Comparison of ENCODE assay signal across 11 cellular contexts in genomic region chr11:2807276-2807681, GRCh38.
DNase-seq lines count a peak whose midpoint lies in the region; ATAC-seq and TF ChIP-seq lines count a peak whose summit lies in the region.
"Had no signal": no experiment of that assay in that cellular context is flagged by ENCODE, and none has a peak within 500 bp of the region (broad histone marks: within the 10 kb centered on the region; RNA-seq: fewer than 3 reads in every experiment).

No MANE protein-coding gene starts in this region.

- POLR2A ChIA-PET in activated CD4-positive, alpha-beta memory T cell treated with anti-CD3 and anti-CD28 coated beads for 36 hours (lab: Charles Lee) = no interaction called here
- POLR2A ChIA-PET in activated CD4-positive, alpha-beta memory T cell treated with anti-CD3 and anti-CD28 coated beads, Interleukin-2, amount 10 ng/mL, durations not matched to agents 7 days and 5 days (lab: Charles Lee) = no interaction called here

- peak in 2 of 56 donors; percentile 8 to 13 for TF ChIP-seq CTCF in dorsolateral prefrontal cortex (IDR thresholded peaks at IDR 0.05 in 54 of 56, conservative IDR thresholded peaks at IDR 0.05 in 2 of 56; ENCODE audit: low read depth in 1 of 56, partially characterized antibody in 56 of 56)
- no peak for TF ChIP-seq CTCF in transverse colon (IDR thresholded peaks at IDR 0.05)

- H3K4me3 ChIP-seq in dorsolateral prefrontal cortex (peak overlapping the region in 25 of 59 donors; percentile 2 to 45 (median 19)), transverse colon (no peak overlapping the region)
- H3K4me3 ChIP-seq: skin epidermis had no signal

- H3K27ac ChIP-seq in dorsolateral prefrontal cortex (peak overlapping the region in 18 of 59 donors; percentile 2 to 64 (median 37)), transverse colon (peak overlapping the region; percentile 24 to 76 (median 56))

- no peaks in the 10 kb centered on the region for H3K36me3 ChIP-seq in transverse colon

- peaks cover 18 to 32% (median 18%) of the 10 kb centered on the region in 4 donors for H3K4me1 ChIP-seq in transverse colon

- intact Hi-C loops in activated CD4-positive, alpha-beta memory T cell treated with anti-CD3 and anti-CD28 coated beads for 36 hours (cut with micrococcal nuclease) = no loop called here
- intact Hi-C loops in dorsolateral prefrontal cortex (cut with DNase I) = loop anchor here in 1 of 2 donors (2.0 to 5.0 kb wide), 3 partner anchors 55 to 80 kb away; partner anchors contain the start of gene CDKN1C
- intact Hi-C loops in transverse colon (cut with DNase I; ENCODE audit: low total_unique reads) = loop anchor here (5.0 kb wide), 1 partner anchor 925 kb away; no protein-coding TSS in a partner anchor

- WGBS in transverse colon (ENCODE audit: low coverage in 1 of 2), 2 donors = 22% methylated on average over 27 of the region's 27 CpGs; no CpG with 5 or more reads in 1 of the 2 donors

- no peak for TF ChIP-seq EP300 in transverse colon (IDR thresholded peaks at IDR 0.05; ENCODE audit: low read depth)

- H3K9me3 ChIP-seq in transverse colon = no peaks in the 10 kb centered on the region

- TF ChIP-seq POLR2A in transverse colon (IDR thresholded peaks at IDR 0.05) = no peak

- H3K27me3 Mint-ChIP-seq in activated CD4-positive, alpha-beta memory T cell treated with anti-CD3 and anti-CD28 coated beads for 36 hours = no peaks in the 10 kb centered on the region
- no peaks in the 10 kb centered on the region for H3K27me3 Mint-ChIP-seq in activated CD4-positive, alpha-beta memory T cell treated with anti-CD3 and anti-CD28 coated beads, Interleukin-2, amount 10 ng/mL, durations not matched to agents 7 days and 5 days
- peaks cover 3% of the 10 kb centered on the region for H3K27me3 Mint-ChIP-seq in T-helper 2 cell treated with Interferon-gamma antibody and Interleukin-4, amounts not matched to agents 5 μg/mL and 100 μg/mL, for 36 hours (ENCODE audit: low read depth)
- H3K27me3 Mint-ChIP-seq: T-cell had no signal

- H3K4me3 Mint-ChIP-seq in activated CD4-positive, alpha-beta memory T cell treated with anti-CD3 and anti-CD28 coated beads for 36 hours = no peak overlapping the region
- H3K4me3 Mint-ChIP-seq in activated CD4-positive, alpha-beta memory T cell treated with anti-CD3 and anti-CD28 coated beads, Interleukin-2, amount 10 ng/mL, durations not matched to agents 7 days and 5 days = no peak overlapping the region
- H3K4me3 Mint-ChIP-seq in T-helper 2 cell treated with Interferon-gamma antibody and Interleukin-4, amounts not matched to agents 5 μg/mL and 100 μg/mL, for 36 hours = no peak overlapping the region
- H3K4me3 Mint-ChIP-seq: T-cell had no signal

- no peaks in the 10 kb centered on the region for H3K9me3 Mint-ChIP-seq in activated CD4-positive, alpha-beta memory T cell treated with anti-CD3 and anti-CD28 coated beads for 36 hours
- H3K9me3 Mint-ChIP-seq in activated CD4-positive, alpha-beta memory T cell treated with anti-CD3 and anti-CD28 coated beads, Interleukin-2, amount 10 ng/mL, durations not matched to agents 7 days and 5 days = no peaks in the 10 kb centered on the region
- H3K9me3 Mint-ChIP-seq in T-helper 2 cell treated with Interferon-gamma antibody and Interleukin-4, amounts not matched to agents 5 μg/mL and 100 μg/mL, for 36 hours = no peaks in the 10 kb centered on the region
- H3K9me3 Mint-ChIP-seq: T-cell had no signal

- in situ Hi-C loops in transverse colon (cut with MboI; ENCODE audit: low pct_ligation_motif_present in 1 of 4, low pct_unique_long_range_greater_than_20kb in 1 of 4, low sequenced_read_pairs in 3 of 4) = no loop called here

- peaks cover 7% of the 10 kb centered on the region for H3K4me1 Mint-ChIP-seq in activated CD4-positive, alpha-beta memory T cell treated with anti-CD3 and anti-CD28 coated beads for 36 hours (ENCODE audit: low read depth)
- H3K4me1 Mint-ChIP-seq in activated CD4-positive, alpha-beta memory T cell treated with anti-CD3 and anti-CD28 coated beads, Interleukin-2, amount 10 ng/mL, durations not matched to agents 7 days and 5 days = peaks cover 1% of the 10 kb centered on the region
- peaks cover 1% of the 10 kb centered on the region for H3K4me1 Mint-ChIP-seq in T-helper 2 cell treated with Interferon-gamma antibody and Interleukin-4, amounts not matched to agents 5 μg/mL and 100 μg/mL, for 36 hours (ENCODE audit: low read depth)

- H3K36me3 Mint-ChIP-seq in activated CD4-positive, alpha-beta memory T cell treated with anti-CD3 and anti-CD28 coated beads for 36 hours = no peaks in the 10 kb centered on the region
- H3K36me3 Mint-ChIP-seq in activated CD4-positive, alpha-beta memory T cell treated with anti-CD3 and anti-CD28 coated beads, Interleukin-2, amount 10 ng/mL, durations not matched to agents 7 days and 5 days (ENCODE audit: low read depth) = no peaks in the 10 kb centered on the region
- no peaks in the 10 kb centered on the region for H3K36me3 Mint-ChIP-seq in T-helper 2 cell treated with Interferon-gamma antibody and Interleukin-4, amounts not matched to agents 5 μg/mL and 100 μg/mL, for 36 hours (ENCODE audit: low read depth)

- H3K27me3 ChIP-seq in dorsolateral prefrontal cortex = peaks cover 0 to 16% (median 0%) of the 10 kb centered on the region in 45 donors
- H3K27me3 ChIP-seq in transverse colon = no peaks in the 10 kb centered on the region

- CTCF ChIA-PET in activated CD4-positive, alpha-beta memory T cell treated with anti-CD3 and anti-CD28 coated beads for 36 hours (lab: Charles Lee) = no interaction called here
- CTCF ChIA-PET in activated CD4-positive, alpha-beta memory T cell treated with anti-CD3 and anti-CD28 coated beads, Interleukin-2, amount 10 ng/mL, durations not matched to agents 7 days and 5 days (lab: Charles Lee) = no interaction called here

- no peak overlapping the region for H3K27ac Mint-ChIP-seq in activated CD4-positive, alpha-beta memory T cell treated with anti-CD3 and anti-CD28 coated beads for 36 hours
- no peak overlapping the region for H3K27ac Mint-ChIP-seq in activated CD4-positive, alpha-beta memory T cell treated with anti-CD3 and anti-CD28 coated beads, Interleukin-2, amount 10 ng/mL, durations not matched to agents 7 days and 5 days
- no peak overlapping the region for H3K27ac Mint-ChIP-seq in T-helper 2 cell treated with Interferon-gamma antibody and Interleukin-4, amounts not matched to agents 5 μg/mL and 100 μg/mL, for 36 hours
- H3K27ac Mint-ChIP-seq: T-cell had no signal

- ATAC-seq in HG02938 (IDR thresholded peaks at IDR 0.05; ENCODE audit: unreplicated experiment) (no peak), HG03442 (IDR thresholded peaks at IDR 0.05; ENCODE audit: unreplicated experiment) (no peak)
- ATAC-seq: T-cell had no signal

- DNase-seq in activated CD4-positive, alpha-beta memory T cell treated with anti-CD3 and anti-CD28 coated beads for 36 hours = peak; percentile 3
- no peak for DNase-seq in activated CD4-positive, alpha-beta memory T cell treated with anti-CD3 and anti-CD28 coated beads, Interleukin-2, amount 10 ng/mL, durations not matched to agents 7 days and 5 days
- peak in 9 of 10 donors; percentile 41 to 85 (median 58) for DNase-seq in dorsolateral prefrontal cortex
- DNase-seq in medulla oblongata (ENCODE audit: extremely low spot score) = peak; percentile 41
- DNase-seq in transverse colon = peak; percentile 79
- DNase-seq in T-helper 2 cell treated with Interferon-gamma antibody and Interleukin-4, amounts not matched to agents 5 μg/mL and 100 μg/mL, for 36 hours (ENCODE audit: low spot score) = no peak
- DNase-seq: NCI-H1048 had no signal

Comparison
In these comparisons a context has a peak if more than half of its experiments do, and no peak if none do; other contexts are left out.
1. DNase-seq: peak in activated CD4-positive, alpha-beta memory T cell treated with anti-CD3 and anti-CD28 coated beads for 36 hours (single experiment), dorsolateral prefrontal cortex (9 of 10), medulla oblongata (single experiment) and transverse colon (single experiment); none in activated CD4-positive, alpha-beta memory T cell treated with anti-CD3 and anti-CD28 coated beads, Interleukin-2, amount 10 ng/mL, durations not matched to agents 7 days and 5 days (single experiment) and T-helper 2 cell treated with Interferon-gamma antibody and Interleukin-4, amounts not matched to agents 5 μg/mL and 100 μg/mL, for 36 hours (single experiment).